Comparison of ENCODE assay signal across 20 cellular contexts in genomic region chr22:44405661-44406060, GRCh38.
DNase-seq lines count a peak whose midpoint lies in the region; ATAC-seq, FAIRE-seq and TF ChIP-seq lines count a peak whose summit lies in the region.
"Had no signal": no experiment of that assay in that cellular context is flagged by ENCODE, and none has a peak within 500 bp of the region (broad histone marks: within the 10 kb centered on the region; RNA-seq: fewer than 3 reads in every experiment).

No MANE protein-coding gene starts in this region.

- H2BK5ac ChIP-seq in mesenchymal stem cell (ENCODE audit: low read depth, low read length, poor library complexity, severe bottlenecking) = no peak overlapping the region

- no peak overlapping the region for H4K8ac ChIP-seq in mesenchymal stem cell (ENCODE audit: low read length)

- TF ChIP-seq CTCF in RWPE2 (IDR thresholded peaks at IDR 0.05; ENCODE audit: poor library complexity, severe bottlenecking) (no peak), spleen (IDR thresholded peaks at IDR 0.05 in 8 of 11, conservative IDR thresholded peaks at IDR 0.05 in 3 of 11) (no peak)

- H3K4me3 ChIP-seq in RWPE2 (ENCODE audit: severe bottlenecking) (no peak overlapping the region), mesenchymal stem cell (ENCODE audit: insufficient read depth in 1 of 2, low read depth in 1 of 2, low read length in 2 of 2) (no peak overlapping the region), spleen (no peak overlapping the region)
- H3K4me3 ChIP-seq: HAP-1, K562, PC-9, SJCRH30 had no signal

- peak overlapping the region; percentile 61 for H2BK15ac ChIP-seq in mesenchymal stem cell (ENCODE audit: low read depth, poor library complexity, severe bottlenecking)

- no peak for ATAC-seq in Right ventricle myocardium superior (ENCODE audit: poor library complexity)
- ATAC-seq in RWPE2 (ENCODE audit: low read depth) = no peak
- ATAC-seq: K562 had no signal

- intact Hi-C loops in cardiac septum (cut with DNase I) = no loop called here
- intact Hi-C loops in Right ventricle myocardium superior (cut with DNase I) = no loop called here
- intact Hi-C loops in spleen (cut with DNase I; ENCODE audit: low total_unique reads) = no loop called here

- no peak overlapping the region for H3K4ac ChIP-seq in mesenchymal stem cell (ENCODE audit: low read depth in 1 of 2, low read length in 2 of 2)

- H3K4me2 ChIP-seq in mesenchymal stem cell (ENCODE audit: low read length, poor library complexity, severe bottlenecking) = no peak overlapping the region
- H3K4me2 ChIP-seq: PC-9 had no signal

- no peak overlapping the region for H3K18ac ChIP-seq in mesenchymal stem cell (ENCODE audit: low read depth in 1 of 2, low read length in 2 of 2)

- DNase-seq in cardiac septum (ENCODE audit: low spot score) (peak; percentile 17), Right ventricle myocardium superior (no peak), RWPE2 (ENCODE audit: low spot score) (peak; percentile 32), mesenchymal stem cell (no peak), spleen (peak; percentile 51), NCI-H1694 treated with DMSO at 0.1 percent for 48 hours (lab: John Stamatoyannopoulos, UW) (no peak), frontal cortex (ENCODE audit: low spot score in 2 of 2) (no peak), DMS79 (lab: John Stamatoyannopoulos, UW) (no peak)
- DNase-seq: MM.1S, NCI-H1048, NCI-H1417 treated with DMSO at 0.1 percent for 48 hours, NCI-H187 treated with DMSO at 0.1 percent for 48 hours, NCI-H2107, NCI-H446 treated with DMSO at 0.1 percent for 48 hours, PC-9, SJCRH30 had no signal

- H2BK120ac ChIP-seq in mesenchymal stem cell (ENCODE audit: low read depth, low read length) = no peak overlapping the region

- H4K91ac ChIP-seq in mesenchymal stem cell (ENCODE audit: low read length) = no peak overlapping the region

- no peak overlapping the region for H3K27ac ChIP-seq in RWPE2 (ENCODE audit: poor library complexity, severe bottlenecking)
- H3K27ac ChIP-seq in mesenchymal stem cell (ENCODE audit: low read length, poor library complexity, severe bottlenecking) = no peak overlapping the region
- H3K27ac ChIP-seq in spleen = no peak overlapping the region
- H3K27ac ChIP-seq: PC-9, RWPE1, SJCRH30 had no signal

- no peak overlapping the region for H3K23ac ChIP-seq in mesenchymal stem cell (ENCODE audit: low read length in 2 of 2)

- no peak overlapping the region for H3K9ac ChIP-seq in mesenchymal stem cell (ENCODE audit: low read length)

- no peaks in the 10 kb centered on the region for H3K79me1 ChIP-seq in mesenchymal stem cell (replicated peaks; ENCODE audit: low read length, poor library complexity, severe bottlenecking)

- H3K4me1 ChIP-seq in RWPE2 (ENCODE audit: insufficient read depth, poor library complexity, severe bottlenecking) = no peaks in the 10 kb centered on the region
- peaks cover 2% of the 10 kb centered on the region for H3K4me1 ChIP-seq in mesenchymal stem cell (ENCODE audit: control insufficient read depth, insufficient read depth, low read depth, low read length)
- H3K4me1 ChIP-seq in spleen = no peaks in the 10 kb centered on the region
- H3K4me1 ChIP-seq: HAP-1, SJCRH30 had no signal

- H3K27me3 ChIP-seq in RWPE2 (ENCODE audit: insufficient read depth, poor library complexity, severe bottlenecking) = no peaks in the 10 kb centered on the region
- peaks cover 56 to 80% of the 10 kb centered on the region in 2 experiments for H3K27me3 ChIP-seq in mesenchymal stem cell (ENCODE audit: control insufficient read depth in 1 of 2, insufficient read depth in 1 of 2, low read length in 2 of 2)
- peaks cover 0 to 16% (median 0%) of the 10 kb centered on the region in 7 donors for H3K27me3 ChIP-seq in spleen (replicated peaks in 1 of 7)

- H3K9me3 ChIP-seq in RWPE2 (ENCODE audit: severe bottlenecking) (no peaks in the 10 kb centered on the region), mesenchymal stem cell (ENCODE audit: control insufficient read depth, low read length) (no peaks in the 10 kb centered on the region), spleen (no peaks in the 10 kb centered on the region)
- H3K9me3 ChIP-seq: HAP-1, SJCRH30 had no signal

- FAIRE-seq in frontal cortex (lab: Jason Lieb, UNC) = no peak
- FAIRE-seq: A204.1, K562 had no signal

- H3K14ac ChIP-seq in mesenchymal stem cell (ENCODE audit: low read length in 2 of 2) = no peak overlapping the region

- H2AK5ac ChIP-seq in mesenchymal stem cell (ENCODE audit: low read length, severe bottlenecking) = no peak overlapping the region

- no peak overlapping the region for H2AFZ ChIP-seq in mesenchymal stem cell (ENCODE audit: low read depth, low read length)
- H2AFZ ChIP-seq: PC-9 had no signal

- H3K36me3 ChIP-seq in RWPE2 (ENCODE audit: low read depth) = no peaks in the 10 kb centered on the region
- no peaks in the 10 kb centered on the region for H3K36me3 ChIP-seq in mesenchymal stem cell (ENCODE audit: control insufficient read depth in 1 of 2, insufficient read depth in 2 of 2, low read depth in 1 of 2, low read length in 2 of 2)
- no peaks in the 10 kb centered on the region for H3K36me3 ChIP-seq in spleen
- H3K36me3 ChIP-seq: HAP-1, SJCRH30 had no signal

- no peak overlapping the region for H2BK12ac ChIP-seq in mesenchymal stem cell (ENCODE audit: low read length in 2 of 2)

- no peak for TF ChIP-seq POLR2A in spleen (IDR thresholded peaks at IDR 0.05)

- 69% methylated on average over 2 of the region's 2 CpGs for WGBS in mesenchymal stem cell
- WGBS in spleen, 5 donors = 78 to 86% (median 82%) methylated on average over 2 of the region's 2 CpGs

Comparison
In these comparisons a context has a peak if more than half of its experiments do, and no peak if none do; other contexts are left out.
1. DNase-seq: peak in cardiac septum (single experiment), RWPE2 (single experiment) and spleen (single experiment); none in Right ventricle myocardium superior (single experiment), mesenchymal stem cell (single experiment), NCI-H1694 treated with DMSO at 0.1 percent for 48 hours (single experiment), frontal cortex (0 of 2) and DMS79 (single experiment).